ENCODE assay signal across 24 cellular contexts in genomic region chr17:12254460-12254859, GRCh38.
DNase-seq lines count a peak whose midpoint lies in the region; ATAC-seq, FAIRE-seq and TF ChIP-seq lines count a peak whose summit lies in the region.
"Had no signal": no experiment of that assay in that cellular context is flagged by ENCODE, and none has a peak within 500 bp of the region (broad histone marks: within the 10 kb centered on the region; RNA-seq: fewer than 3 reads in every experiment).

No MANE protein-coding gene starts in this region.

- no peak overlapping the region for H2AK5ac ChIP-seq in H1 (ENCODE audit: low read depth, low read length)

- no peak overlapping the region for H3K9ac ChIP-seq in H1 (replicated peaks in 1 of 4; ENCODE audit: extremely low read depth in 1 of 4, low read depth in 3 of 4, low read length in 3 of 4)
- H3K9ac ChIP-seq: BLaER1 treated with 17β-estradiol and CSF1 and Interleukin-3, amounts not matched to agents 10 nM and 100 nM had no signal

- CTCF ChIA-PET in OCI-LY7 (lab: Charles Lee; ENCODE audit: unreplicated experiment), result no interaction called here
- CTCF ChIA-PET in H1 (lab: Charles Lee; ENCODE audit: partially characterized antibody), result interaction anchor here (0.8 to 4.3 kb wide), 17 partner anchors 13 to 777 kb away, joined by 3 to 27 read pairs (median 4); partner anchors contain the start of gene MYOCD

- BruUV-seq in OCI-LY7 (replicated peaks; lab: Mats Ljungman, UMichigan), result no TSS peak

- H3K4me1 ChIP-seq in OCI-LY7 (ENCODE audit: insufficient read depth, low read length, poor library complexity, severe bottlenecking), result no peaks in the 10 kb centered on the region
- H3K4me1 ChIP-seq in H1 (replicated peaks in 1 of 4; ENCODE audit: control insufficient read depth in 3 of 4, insufficient read depth in 4 of 4, low read length in 3 of 4), result no peaks in the 10 kb centered on the region
- H3K4me1 ChIP-seq: BE2C; BLaER1 treated with 17β-estradiol and CSF1 and Interleukin-3, amounts not matched to agents 10 nM and 100 nM; HAP-1 had no signal

- H3K36me3 ChIP-seq in OCI-LY7 (ENCODE audit: insufficient read depth, low read length), result no peaks in the 10 kb centered on the region
- no peaks in the 10 kb centered on the region for H3K36me3 ChIP-seq in H1 (ENCODE audit: control insufficient read depth in 2 of 4, insufficient read depth in 4 of 4, low read length in 3 of 4)
- H3K36me3 ChIP-seq: BE2C; BLaER1 treated with 17β-estradiol and CSF1 and Interleukin-3, amounts not matched to agents 10 nM and 100 nM; HAP-1 had no signal

- 94% methylated on average over 9 of the region's 9 CpGs; no CpG with 5 or more reads in 1 of the 2 experiments for WGBS in H1 (ENCODE audit: extremely low coverage in 1 of 2, insufficient coverage in 1 of 2, insufficient read length in 1 of 2, insufficient replicate concordance in 2 of 2, low coverage in 1 of 2, low lambda C conversion rate in 2 of 2, missing lambda C conversion rate in 1 of 2), 2 experiments

- no peak overlapping the region for H2BK5ac ChIP-seq in H1 (ENCODE audit: low read depth, low read length)

- H3K27me3 ChIP-seq in H1 (replicated peaks in 1 of 4; ENCODE audit: control insufficient read depth in 3 of 4, extremely low read depth in 1 of 4, insufficient read depth in 3 of 4, low read length in 3 of 4), result peaks cover 0 to 1% (median 0%) of the 10 kb centered on the region in 4 experiments; a peak in 1 of 7 replicates
- H3K27me3 ChIP-seq: BE2C; BLaER1 treated with 17β-estradiol and CSF1 and Interleukin-3, amounts not matched to agents 10 nM and 100 nM had no signal

- TF ChIP-seq EP300 in H1 (IDR thresholded peaks at IDR 0.05; ENCODE audit: borderline replicate concordance in 1 of 2, low read depth in 2 of 2, low read length in 2 of 2), result no peak

- H4K5ac ChIP-seq in H1 (ENCODE audit: insufficient read length, low read depth, low read length), result no peak overlapping the region

- H2BK15ac ChIP-seq in H1 (ENCODE audit: low read length), result no peak overlapping the region

- H3K9me2 ChIP-seq in OCI-LY7 (ENCODE audit: insufficient read depth, low read length), result no peaks in the 10 kb centered on the region

- POLR2A ChIA-PET in OCI-LY7 (lab: Charles Lee) (interaction anchor here (0.7 kb wide), 1 partner anchor 10 kb away, joined by 3 read pairs; no protein-coding TSS in a partner anchor), H1 (lab: Charles Lee; ENCODE audit: partially characterized antibody) (no interaction called here)

- no peak overlapping the region for H3K4ac ChIP-seq in H1 (replicated peaks; ENCODE audit: insufficient read length, low read depth, low read length)

- no peak overlapping the region for H3K56ac ChIP-seq in H1 (replicated peaks; ENCODE audit: insufficient read length, low read depth, low read length)

- H3K9me3 ChIP-seq in OCI-LY7 (ENCODE audit: low read length) (no peaks in the 10 kb centered on the region), H1 (ENCODE audit: insufficient read depth in 2 of 2, low read depth in 1 of 2, low read length in 1 of 2) (no peaks in the 10 kb centered on the region; a peak in 1 of 4 replicates)
- H3K9me3 ChIP-seq: A549; BE2C; BLaER1 treated with 17β-estradiol and CSF1 and Interleukin-3, amounts not matched to agents 10 nM and 100 nM; HAP-1 had no signal

- H4K91ac ChIP-seq in H1 (replicated peaks; ENCODE audit: insufficient read length, low read length), result no peak overlapping the region

- H4K20me1 ChIP-seq in OCI-LY7 (ENCODE audit: insufficient read depth, low read length) (no peaks in the 10 kb centered on the region), H1 (replicated peaks in 1 of 2; ENCODE audit: control insufficient read depth in 1 of 2, insufficient read depth in 2 of 2, low read length in 2 of 2) (no peaks in the 10 kb centered on the region)

- no peaks in the 10 kb centered on the region for H3K79me1 ChIP-seq in H1 (ENCODE audit: low read depth, low read length)

- H3K23me2 ChIP-seq in H1 (ENCODE audit: low read depth, low read length), result no peaks in the 10 kb centered on the region

- TF ChIP-seq CTCF in OCI-LY7 (conservative IDR thresholded peaks at IDR 0.05; ENCODE audit: low read length) (no peak), H1 (IDR thresholded peaks at IDR 0.05; ENCODE audit: control extremely low read depth in 1 of 3, insufficient read depth in 1 of 3, low read depth in 1 of 3, low read length in 3 of 3) (no peak)

- ATAC-seq in Right ventricle myocardium inferior (no peak), left cardiac atrium (no peak), GM19467 (IDR thresholded peaks at IDR 0.05; ENCODE audit: unreplicated experiment) (no peak)
- ATAC-seq: A549, GM23338 had no signal

- no peak overlapping the region for H2AFZ ChIP-seq in OCI-LY7 (ENCODE audit: low read length)
- H2AFZ ChIP-seq in H1 (ENCODE audit: low read length), result peak overlapping the region; percentile 44; the same call in 1 of the 2 replicates
- H2AFZ ChIP-seq: GM23338 had no signal

- no peak overlapping the region for H3K27ac ChIP-seq in OCI-LY7 (ENCODE audit: low read depth, low read length, poor library complexity, severe bottlenecking)
- no peak overlapping the region for H3K27ac ChIP-seq in H1 (ENCODE audit: low read depth, low read length)
- H3K27ac ChIP-seq: 22Rv1; BLaER1 treated with 17β-estradiol and CSF1 and Interleukin-3, amounts not matched to agents 10 nM and 100 nM had no signal

- no peak for FAIRE-seq in H1 (lab: Jason Lieb, UNC)
- FAIRE-seq: A549, D721Med, GM19239, H54 had no signal

- H3K79me2 ChIP-seq in OCI-LY7 (ENCODE audit: insufficient read depth, low read depth, low read length), result no peaks in the 10 kb centered on the region
- H3K79me2 ChIP-seq in H1 (ENCODE audit: control insufficient read depth in 1 of 2, insufficient read depth in 2 of 2, low read length in 2 of 2), result no peaks in the 10 kb centered on the region

- intact Hi-C loops in Right ventricle myocardium inferior (cut with DNase I), result loop anchor here (10.0 kb wide), 1 partner anchor 750 kb away; no protein-coding TSS in a partner anchor
- intact Hi-C loops in left cardiac atrium (cut with DNase I), result loop anchor here (5.0 to 10.0 kb wide), 3 partner anchors 290 to 750 kb away; partner anchors contain the start of gene MYOCD (in 1 of the 2)
- intact Hi-C loops in OCI-LY7 (cut with micrococcal nuclease; ENCODE audit: unreplicated experiment), result loop anchor here (10.0 kb wide), 1 partner anchor 750 kb away; no protein-coding TSS in a partner anchor

- H3K4me3 ChIP-seq in OCI-LY7 (ENCODE audit: low read depth, low read length, poor library complexity, severe bottlenecking) (no peak overlapping the region), H1 (ENCODE audit: extremely low read depth in 1 of 4, insufficient read depth in 2 of 4, low read depth in 3 of 4, low read length in 4 of 4) (no peak overlapping the region)
- H3K4me3 ChIP-seq: A549; BLaER1 treated with 17β-estradiol and CSF1 and Interleukin-3, amounts not matched to agents 10 nM and 100 nM; GM23338; HAP-1 had no signal

- no peak for TF ChIP-seq RAD21 in H1 (IDR thresholded peaks at IDR 0.05 in 1 of 2, conservative IDR thresholded peaks at IDR 0.05 in 1 of 2; ENCODE audit: low read depth in 2 of 2, low read length in 2 of 2)

- no peak overlapping the region for H2BK20ac ChIP-seq in H1 (ENCODE audit: low read length)

- H3K23ac ChIP-seq in H1 (ENCODE audit: insufficient read length), result no peak overlapping the region

- H3K14ac ChIP-seq in H1 (ENCODE audit: insufficient read length), result no peak overlapping the region

- DNase-seq in Right ventricle myocardium inferior (ENCODE audit: missing footprints), result peak; percentile 62
- DNase-seq in left cardiac atrium, result no peak
- peak; percentile 4 for DNase-seq in OCI-LY7 (ENCODE audit: low spot score)
- no peak for DNase-seq in H1 (ENCODE audit: low read depth in 1 of 2, low spot score in 2 of 2)
- no peak for DNase-seq in A172 (ENCODE audit: low spot score)
- DNase-seq: ACHN; AML-193; BE2C; CD4-positive, alpha-beta T cell; CD8-positive, alpha-beta memory T cell; DMS 273 treated with DMSO at 0.1 percent for 48 hours; DMS79; EL; GDM1; HFFc6 had no signal

- no peak overlapping the region for H2BK120ac ChIP-seq in H1 (replicated peaks; ENCODE audit: low read depth, low read length)

- no peak overlapping the region for H4K8ac ChIP-seq in H1 (ENCODE audit: extremely low read depth, insufficient read depth, low read length)

- TF ChIP-seq POLR2A in H1 (IDR thresholded peaks at IDR 0.05; ENCODE audit: control extremely low read depth in 1 of 2, low read depth in 2 of 2, low read length in 2 of 2), result no peak

- no peak overlapping the region for H2BK12ac ChIP-seq in H1 (ENCODE audit: low read depth, low read length)

- H3K4me2 ChIP-seq in OCI-LY7 (ENCODE audit: low read length), result no peak overlapping the region
- no peak overlapping the region for H3K4me2 ChIP-seq in H1 (ENCODE audit: insufficient read depth in 1 of 2, low read depth in 2 of 2, low read length in 2 of 2)
- H3K4me2 ChIP-seq: A549; BLaER1 treated with 17β-estradiol and CSF1 and Interleukin-3, amounts not matched to agents 10 nM and 100 nM; GM23338 had no signal

- no peak overlapping the region for H3K18ac ChIP-seq in H1 (ENCODE audit: extremely low read depth, low read length)

TF ChIP-seq in H1, 55 proteins besides CTCF, POLR2A, EP300 and RAD21 (continues in another document):
- TF ChIP-seq E2F6 (IDR thresholded peaks at IDR 0.05), result no peak
- no peak for TF ChIP-seq SP4 (IDR thresholded peaks at IDR 0.05; ENCODE audit: low read length)
- no peak for TF ChIP-seq TAF1 (IDR thresholded peaks at IDR 0.05; ENCODE audit: low read depth, low read length)
- TF ChIP-seq CHD2 (IDR thresholded peaks at IDR 0.05; ENCODE audit: low read length), result no peak
- no peak for TF ChIP-seq HDAC6 (IDR thresholded peaks at IDR 0.05; ENCODE audit: low read depth, low read length)
- TF ChIP-seq RBBP5 (IDR thresholded peaks at IDR 0.05; ENCODE audit: borderline replicate concordance, low read depth, low read length), result no peak
- no peak for TF ChIP-seq SP2 (IDR thresholded peaks at IDR 0.05; ENCODE audit: low read length)
- TF ChIP-seq SUZ12 (IDR thresholded peaks at IDR 0.05; ENCODE audit: low read length), result no peak
- TF ChIP-seq TEAD4 (IDR thresholded peaks at IDR 0.05; ENCODE audit: low read depth, low read length), result no peak
- no peak for TF ChIP-seq NRF1 (IDR thresholded peaks at IDR 0.05; ENCODE audit: low read depth, low read length)
- TF ChIP-seq EZH2 (IDR thresholded peaks at IDR 0.05; ENCODE audit: low read depth, low read length, severe bottlenecking), result no peak
- no peak for TF ChIP-seq CREB1 (IDR thresholded peaks at IDR 0.05)
- no peak for TF ChIP-seq JUND (IDR thresholded peaks at IDR 0.05; ENCODE audit: low read length)

Comparison
In these comparisons a context has a peak if more than half of its experiments do, and no peak if none do; other contexts are left out.
1. DNase-seq: peak in Right ventricle myocardium inferior (single experiment) and OCI-LY7 (single experiment); none in left cardiac atrium (single experiment), H1 (0 of 2) and A172 (single experiment).